ENCODE assay signal across 8 cellular contexts in genomic region chr19:38543807-38544568, GRCh38.
A peak's percentile ranks its signal among the peaks of the same experiment; 100 is the strongest.
DNase-seq lines count a peak whose midpoint lies in the region; FAIRE-seq and TF ChIP-seq lines count a peak whose summit lies in the region.

No MANE protein-coding gene starts in this region.

- intact Hi-C loops in activated CD4-positive, alpha-beta T cell treated with anti-CD3 and anti-CD28 coated beads, Interleukin-2, amount 10 ng/mL, durations not matched to agents 24 days and 14 days (cut with micrococcal nuclease), result loop anchor here (1.0 to 2.0 kb wide), 5 partner anchors 12 to 90 kb away; partner anchors contain the start of gene EIF3K

- H3K27ac Mint-ChIP-seq in activated CD4-positive, alpha-beta T cell treated with anti-CD3 and anti-CD28 coated beads, Interleukin-2, amount 10 ng/mL, durations not matched to agents 24 days and 14 days, result peak overlapping the region; percentile 65
- peak overlapping the region in 3 of 5 experiments; percentile 7 to 40 (median 40) for H3K27ac Mint-ChIP-seq in brain

- H3K27me3 Mint-ChIP-seq in activated CD4-positive, alpha-beta T cell treated with anti-CD3 and anti-CD28 coated beads, Interleukin-2, amount 10 ng/mL, durations not matched to agents 24 days and 14 days, result no peaks in the 10 kb centered on the region
- no peaks in the 10 kb centered on the region for H3K27me3 Mint-ChIP-seq in brain

- DNase-seq in activated CD4-positive, alpha-beta T cell treated with anti-CD3 and anti-CD28 coated beads, Interleukin-2, amount 10 ng/mL, durations not matched to agents 24 days and 14 days, result peak; percentile 82
- no peak for DNase-seq in activated CD4-positive, alpha-beta T cell treated with anti-CD3 and anti-CD28 coated beads for 1 hour
- DNase-seq in HPDE6-E6E7 (ENCODE audit: extremely low spot score) (peak; percentile 77), RCC 7860 (ENCODE audit: low spot score) (peak; percentile 66), inferior parietal cortex (ENCODE audit: extremely low spot score) (peak; percentile 88), cortex of kidney (lab: John Stamatoyannopoulos, UW) (no peak)
- peak; percentile 30 for DNase-seq in stimulated activated CD4-positive, alpha-beta T cell treated with anti-CD3 and anti-CD28 coated beads, Interleukin-4, amount 100 ng/mL, for 1 hour

- FAIRE-seq in RCC 7860 (lab: Jason Lieb, UNC), result peak; percentile 30

- H3K4me1 Mint-ChIP-seq in activated CD4-positive, alpha-beta T cell treated with anti-CD3 and anti-CD28 coated beads, Interleukin-2, amount 10 ng/mL, durations not matched to agents 24 days and 14 days, result peaks cover 30% of the 10 kb centered on the region
- peaks cover 6% of the 10 kb centered on the region for H3K4me1 Mint-ChIP-seq in brain

- no peak for TF ChIP-seq CTCF in brain (conservative IDR thresholded peaks at IDR 0.05)

- no peaks in the 10 kb centered on the region for H3K9me3 Mint-ChIP-seq in activated CD4-positive, alpha-beta T cell treated with anti-CD3 and anti-CD28 coated beads, Interleukin-2, amount 10 ng/mL, durations not matched to agents 24 days and 14 days
- no peaks in the 10 kb centered on the region for H3K9me3 Mint-ChIP-seq in brain

- H3K36me3 Mint-ChIP-seq in activated CD4-positive, alpha-beta T cell treated with anti-CD3 and anti-CD28 coated beads, Interleukin-2, amount 10 ng/mL, durations not matched to agents 24 days and 14 days (ENCODE audit: low read depth), result peaks cover 2% of the 10 kb centered on the region
- H3K36me3 Mint-ChIP-seq in brain, result peaks cover 11% of the 10 kb centered on the region

- H3K4me3 Mint-ChIP-seq in activated CD4-positive, alpha-beta T cell treated with anti-CD3 and anti-CD28 coated beads, Interleukin-2, amount 10 ng/mL, durations not matched to agents 24 days and 14 days, result peak overlapping the region; percentile 71
- H3K4me3 Mint-ChIP-seq in brain, result no peak overlapping the region

Comparison
In these comparisons a context has a peak if more than half of its experiments do, and no peak if none do; other contexts are left out.
1. DNase-seq: peak in activated CD4-positive, alpha-beta T cell treated with anti-CD3 and anti-CD28 coated beads, Interleukin-2, amount 10 ng/mL, durations not matched to agents 24 days and 14 days (single experiment), HPDE6-E6E7 (single experiment), RCC 7860 (single experiment), inferior parietal cortex (single experiment) and stimulated activated CD4-positive, alpha-beta T cell treated with anti-CD3 and anti-CD28 coated beads, Interleukin-4, amount 100 ng/mL, for 1 hour (single experiment); none in activated CD4-positive, alpha-beta T cell treated with anti-CD3 and anti-CD28 coated beads for 1 hour (single experiment) and cortex of kidney (single experiment).